Comparison of ENCODE assay signal across 10 cellular contexts in genomic region chrX:56788717-56789122, GRCh38. TPM values are rescaled to one million over a fixed set of nuclear protein-coding genes. Genes with fewer than 3 reads are reported as not detected.
DNase-seq lines count a peak whose midpoint lies in the region; ATAC-seq, FAIRE-seq and TF ChIP-seq lines count a peak whose summit lies in the region.
"Had no signal": no experiment of that assay in that cellular context is flagged by ENCODE, and none has a peak within 500 bp of the region (broad histone marks: within the 10 kb centered on the region; RNA-seq: fewer than 3 reads in every experiment).

No MANE protein-coding gene starts in this region.

- WGBS in adrenal gland, 4 donors, result 39 to 98% (median 54%) methylated on average over 5 to 7 of the region's 7 CpGs
- 67 to 94% (median 76%) methylated on average over 7 of the region's 7 CpGs for WGBS in small intestine, 3 donors

- peak; percentile 64 for ATAC-seq in HG02885 (IDR thresholded peaks at IDR 0.05; ENCODE audit: poor library complexity, unreplicated experiment)
- no peak for ATAC-seq in GM21381 (IDR thresholded peaks at IDR 0.05; ENCODE audit: unreplicated experiment)
- ATAC-seq in foreskin keratinocyte, result no peak
- ATAC-seq: left colon had no signal

- no peaks in the 10 kb centered on the region for H3K27me3 ChIP-seq in adrenal gland
- H3K27me3 ChIP-seq in small intestine (ENCODE audit: control insufficient read depth in 2 of 2, insufficient read depth in 2 of 2, low read length in 2 of 2), result no peaks in the 10 kb centered on the region
- no peaks in the 10 kb centered on the region for H3K27me3 ChIP-seq in foreskin keratinocyte

- intact Hi-C loops in adrenal gland (cut with DNase I), result no loop called here

- TF ChIP-seq POLR2A in adrenal gland (IDR thresholded peaks at IDR 0.05), result no peak

- H3K36me3 ChIP-seq in adrenal gland (replicated peaks in 1 of 2), result no peaks in the 10 kb centered on the region
- H3K36me3 ChIP-seq in small intestine (ENCODE audit: control insufficient read depth in 2 of 2, insufficient read depth in 2 of 2, low read length in 2 of 2), result no peaks in the 10 kb centered on the region

- peak in 4 of 6 experiments; percentile 7 to 70 (median 58) for TF ChIP-seq CTCF in adrenal gland (IDR thresholded peaks at IDR 0.05)
- TF ChIP-seq CTCF in foreskin keratinocyte (conservative IDR thresholded peaks at IDR 0.05), result no peak

- H3K4me1 ChIP-seq in adrenal gland (replicated peaks in 1 of 2), result no peaks in the 10 kb centered on the region
- no peaks in the 10 kb centered on the region for H3K4me1 ChIP-seq in small intestine (ENCODE audit: control insufficient read depth in 2 of 2, insufficient read depth in 1 of 2, low read depth in 1 of 2, low read length in 1 of 2)
- H3K4me1 ChIP-seq in foreskin keratinocyte, result no peaks in the 10 kb centered on the region

- no peaks in the 10 kb centered on the region for H3K9me3 ChIP-seq in adrenal gland (replicated peaks in 1 of 3)
- no peaks in the 10 kb centered on the region for H3K9me3 ChIP-seq in small intestine (ENCODE audit: control insufficient read depth, low read depth)

- H3K4me3 ChIP-seq in GM08714 (ENCODE audit: low read length) (peak overlapping the region; percentile 14; the same call in 1 of the 2 replicates), adrenal gland (no peak overlapping the region), small intestine (ENCODE audit: low read depth in 1 of 2, low read length in 2 of 2) (no peak overlapping the region)

- DNase-seq in adrenal gland (peak in 3 of 7 donors; percentile 74 to 79 (median 75)), midbrain (lab: John Stamatoyannopoulos, UW) (peak; percentile 79), small intestine (no peak), foreskin keratinocyte (no peak)
- DNase-seq in effector CD4-positive, alpha-beta T cell, result no peak
- DNase-seq: stimulated activated CD4-positive, alpha-beta T cell treated with anti-CD3 and anti-CD28 coated beads, Interleukin-4, amount 100 ng/mL, for 1 hour had no signal

- FAIRE-seq in small intestine (lab: Jason Lieb, UNC), result no peak

- H3K27ac ChIP-seq in adrenal gland (no peak overlapping the region), small intestine (ENCODE audit: low read depth in 1 of 2, low read length in 1 of 2) (no peak overlapping the region), foreskin keratinocyte (no peak overlapping the region)

RNA-seq across cellular contexts. Expression of gene NBDY, which starts 59.7 kb away (rescaled TPM):
- 10 to 100 TPM; 14.7 to 76.5 (median 44.6) TPM for total RNA-seq in adrenal gland
- 10 to 100 TPM; 22.4 to 98.5 (median 24.1) TPM for polyA plus RNA-seq in adrenal gland
- polyA plus RNA-seq in small intestine, result 10 to 100 TPM; 11.9 to 24.5 (median 17.3) TPM
- 20.8 and 21.9 TPM in 2 replicates for total RNA-seq in foreskin keratinocyte
- 47.8 and 48.2 TPM in 2 replicates for polyA plus RNA-seq in foreskin keratinocyte
